In the genomic region with DNA sequence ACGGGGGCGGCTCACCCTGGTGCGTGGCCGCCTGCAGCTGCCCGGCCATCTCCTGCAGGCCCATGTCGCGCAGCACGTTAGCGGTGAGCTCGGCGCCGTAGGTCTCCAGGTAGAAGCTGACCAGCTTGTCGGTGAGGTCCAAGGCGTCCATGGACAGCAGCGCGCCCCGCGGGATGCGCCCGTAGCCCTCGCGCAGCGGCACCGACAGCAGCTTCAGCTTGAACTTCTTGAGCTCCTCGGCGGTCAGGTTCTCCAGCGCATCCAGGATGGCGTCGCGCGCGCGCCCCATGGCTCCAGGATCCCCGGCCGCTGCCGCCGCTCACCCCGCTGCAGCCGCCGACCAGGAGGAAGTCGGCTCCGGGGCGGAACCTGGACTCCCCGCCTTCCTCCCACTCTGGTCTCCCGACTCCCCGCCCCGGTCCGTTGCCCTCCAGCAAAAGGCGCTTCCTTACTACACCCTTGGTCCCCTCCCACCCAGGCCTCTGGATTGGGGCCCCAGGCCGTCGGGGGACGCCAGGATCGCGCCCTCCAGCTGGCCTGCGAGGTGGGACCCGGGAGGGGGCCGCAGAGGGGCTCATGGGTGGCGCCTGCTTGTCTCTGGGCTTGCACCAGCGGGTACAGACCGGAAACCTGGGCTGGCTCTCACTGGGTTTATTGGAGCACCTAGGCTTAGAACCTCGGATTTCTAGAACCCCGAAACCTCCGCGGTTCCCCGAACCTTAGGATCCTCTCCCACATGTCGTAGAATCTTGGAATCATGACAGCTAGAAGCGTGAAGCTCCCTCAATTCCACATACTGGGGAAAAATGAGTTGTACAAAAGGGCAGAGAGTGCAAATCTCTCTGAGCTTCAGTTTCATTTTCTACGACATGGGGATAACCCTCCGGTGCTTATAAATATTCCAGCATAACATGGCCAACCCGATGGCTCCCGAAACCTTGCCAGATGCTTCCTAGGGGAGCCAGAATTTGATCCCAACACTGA, we compare ENCODE assay signal across 8 cellular contexts. TPM values are rescaled to one million over a fixed set of nuclear protein-coding genes. Genes with fewer than 3 reads are reported as not detected.
DNase-seq lines count a peak whose midpoint lies in the region; ATAC-seq, FAIRE-seq and TF ChIP-seq lines count a peak whose summit lies in the region.

TSS of gene PYCARD (minus strand) at position 359 of the 984 bp plus-strand sequence. CDS start at position 289, 70 bp downstream.

- H3K36me3 ChIP-seq in gastroesophageal sphincter (peaks cover 0 to 29% of the 10 kb centered on the region in 2 donors), neuronal stem cell (replicated peaks in 1 of 2; ENCODE audit: control insufficient read depth in 2 of 2, insufficient read depth in 2 of 2, low read length in 2 of 2) (peaks cover 10 to 19% of the 10 kb centered on the region in 2 donors)

- DNase-seq in AML-193 (lab: John Stamatoyannopoulos, UW): peak; percentile 50 to 63
- DNase-seq in HT-29 (ENCODE audit: low spot score): peak; percentile 42
- DNase-seq in activated CD8-positive, alpha-beta T cell treated with anti-CD3 and anti-CD28 coated beads, Interleukin-2, amount 10 ng/mL, durations not matched to agents 7 days and 5 days: peak; percentile 58
- DNase-seq in neuronal stem cell (ENCODE audit: low spot score): no peak
- DNase-seq in frontal cortex (ENCODE audit: low spot score in 2 of 2): no peak
- DNase-seq in OCI-M2 (lab: John Stamatoyannopoulos, UW; ENCODE audit: unreplicated experiment): no peak

- H3K4me1 Mint-ChIP-seq in activated CD8-positive, alpha-beta T cell treated with anti-CD3 and anti-CD28 coated beads, Interleukin-2, amount 10 ng/mL, durations not matched to agents 7 days and 5 days (ENCODE audit: low read depth): peaks cover 62% of the 10 kb centered on the region

- H2BK5ac ChIP-seq in neuronal stem cell (ENCODE audit: low read length): no peak within 1 kb of the TSS

- peak within 1 kb of the TSS; percentile 75 for H2AK5ac ChIP-seq in neuronal stem cell (ENCODE audit: low read depth, low read length)

- no peaks in the 10 kb centered on the region for H3K9me3 ChIP-seq in gastroesophageal sphincter
- H3K9me3 ChIP-seq in neuronal stem cell (replicated peaks in 1 of 2; ENCODE audit: control insufficient read depth in 2 of 2, insufficient read depth in 1 of 2, low read depth in 1 of 2, low read length in 2 of 2): peaks cover 0 to 3% of the 10 kb centered on the region in 2 donors

- TF ChIP-seq CTCF in gastroesophageal sphincter (IDR thresholded peaks at IDR 0.05): no peak

- TF ChIP-seq EP300 in gastroesophageal sphincter (IDR thresholded peaks at IDR 0.05): no peak

- CTCF ChIA-PET in activated CD8-positive, alpha-beta T cell treated with anti-CD3 and anti-CD28 coated beads, Interleukin-2, amount 10 ng/mL, durations not matched to agents 7 days and 5 days (lab: Charles Lee): interaction anchor here (0.6 to 4.9 kb wide), 14 partner anchors 10 to 666 kb away, joined by 3 to 42 read pairs (median 4); partner anchors contain the start of genes ARMC5, PYDC1 and ZNF843

- H3K4ac ChIP-seq in neuronal stem cell (ENCODE audit: low read length): peak within 1 kb of the TSS; percentile 70

- H3K27me3 Mint-ChIP-seq in activated CD8-positive, alpha-beta T cell treated with anti-CD3 and anti-CD28 coated beads, Interleukin-2, amount 10 ng/mL, durations not matched to agents 7 days and 5 days (ENCODE audit: low read depth): no peaks in the 10 kb centered on the region

- H3K23ac ChIP-seq in neuronal stem cell (ENCODE audit: low read depth, low read length, poor library complexity): peak within 1 kb of the TSS; percentile 99

- peak within 1 kb of the TSS; percentile 91 for H3K9ac ChIP-seq in neuronal stem cell (ENCODE audit: low read depth, low read length, poor library complexity)

- no peak within 1 kb of the TSS for H2AFZ ChIP-seq in neuronal stem cell (ENCODE audit: low read length)

- H3K18ac ChIP-seq in neuronal stem cell (ENCODE audit: low read length): peak within 1 kb of the TSS; percentile 71

- peak within 1 kb of the TSS; percentile 51 for H2BK15ac ChIP-seq in neuronal stem cell (ENCODE audit: low read length)

- H3K36me3 Mint-ChIP-seq in activated CD8-positive, alpha-beta T cell treated with anti-CD3 and anti-CD28 coated beads, Interleukin-2, amount 10 ng/mL, durations not matched to agents 7 days and 5 days (ENCODE audit: low read depth): peaks cover 28% of the 10 kb centered on the region

- H2BK12ac ChIP-seq in neuronal stem cell (ENCODE audit: low read length): peak within 1 kb of the TSS; percentile 51

- H3K4me2 ChIP-seq in neuronal stem cell (ENCODE audit: insufficient read depth, low read length, poor library complexity, severe bottlenecking): peak within 1 kb of the TSS; percentile 61

- H3K27me3 ChIP-seq in gastroesophageal sphincter (peaks cover 27% of the 10 kb centered on the region), neuronal stem cell (ENCODE audit: control insufficient read depth in 3 of 3, insufficient read depth in 3 of 3, low read depth in 1 of 3, low read length in 3 of 3) (peaks cover 14 to 36% (median 32%) of the 10 kb centered on the region in 3 experiments)

- peak within 1 kb of the TSS; percentile 32 for H4K8ac ChIP-seq in neuronal stem cell (ENCODE audit: low read depth, low read length)

- H4K91ac ChIP-seq in neuronal stem cell (ENCODE audit: low read depth, low read length, poor library complexity): peak within 1 kb of the TSS; percentile 69

- peaks cover 2% of the 10 kb centered on the region for H3K79me1 ChIP-seq in neuronal stem cell (ENCODE audit: low read depth, low read length)

- peak within 1 kb of the TSS; percentile 64 for H3K27ac Mint-ChIP-seq in activated CD8-positive, alpha-beta T cell treated with anti-CD3 and anti-CD28 coated beads, Interleukin-2, amount 10 ng/mL, durations not matched to agents 7 days and 5 days

- no peak within 1 kb of the TSS for H2BK120ac ChIP-seq in neuronal stem cell (ENCODE audit: low read depth, low read length)

- POLR2A ChIA-PET in activated CD8-positive, alpha-beta T cell treated with anti-CD3 and anti-CD28 coated beads, Interleukin-2, amount 10 ng/mL, durations not matched to agents 7 days and 5 days (lab: Charles Lee): interaction anchor here (1.1 to 7.1 kb wide), 10 partner anchors 7 to 670 kb away, joined by 3 to 87 read pairs (median 8); partner anchors contain the start of genes FUS, TRIM72, ZNF267 and ZNF843

- H3K4me3 ChIP-seq in gastroesophageal sphincter (peak within 1 kb of the TSS; percentile 53 to 63), neuronal stem cell (ENCODE audit: low read length in 2 of 2) (peak within 1 kb of the TSS in 1 of 2 donors; percentile 74)

- H3K27ac ChIP-seq in gastroesophageal sphincter: peak within 1 kb of the TSS in 3 of 4 donors; percentile 38 to 77 (median 56)
- H3K27ac ChIP-seq in neuronal stem cell (replicated peaks; ENCODE audit: low read length): no peak within 1 kb of the TSS

- peak; percentile 28 to 31 for TF ChIP-seq POLR2A in gastroesophageal sphincter (IDR thresholded peaks at IDR 0.05)

- H3K14ac ChIP-seq in neuronal stem cell (ENCODE audit: low read length): peak within 1 kb of the TSS; percentile 66

- FAIRE-seq in frontal cortex (lab: Jason Lieb, UNC): no peak

- ATAC-seq in GM19043 (IDR thresholded peaks at IDR 0.05; ENCODE audit: low read depth, unreplicated experiment): peak; percentile 37
- peak; percentile 37 for ATAC-seq in activated CD8-positive, alpha-beta T cell treated with anti-CD3 and anti-CD28 coated beads, Interleukin-2, amount 10 ng/mL, durations not matched to agents 7 days and 5 days
- ATAC-seq in gastroesophageal sphincter: peak; percentile 73

- peaks cover 0 to 34% (median 11%) of the 10 kb centered on the region in 3 donors for H3K4me1 ChIP-seq in gastroesophageal sphincter
- peaks cover 0 to 7% of the 10 kb centered on the region in 2 donors for H3K4me1 ChIP-seq in neuronal stem cell (ENCODE audit: control insufficient read depth in 2 of 2, insufficient read depth in 1 of 2, low read depth in 1 of 2, low read length in 2 of 2)

- H3K9me3 Mint-ChIP-seq in activated CD8-positive, alpha-beta T cell treated with anti-CD3 and anti-CD28 coated beads, Interleukin-2, amount 10 ng/mL, durations not matched to agents 7 days and 5 days (ENCODE audit: insufficient read depth): no peaks in the 10 kb centered on the region

- WGBS in gastroesophageal sphincter (ENCODE audit: low coverage in 1 of 2), 2 donors: 37% methylated on average over 11 of the region's 71 CpGs; no CpG with 5 or more reads in 1 of the 2 donors
- no CpG with 5 or more reads among the region's 71 CpGs for WGBS in neuronal stem cell (ENCODE audit: extremely low coverage in 2 of 2, insufficient read length in 2 of 2, insufficient replicate concordance in 1 of 2), 2 donors

- peak within 1 kb of the TSS; percentile 89 for H3K4me3 Mint-ChIP-seq in activated CD8-positive, alpha-beta T cell treated with anti-CD3 and anti-CD28 coated beads, Interleukin-2, amount 10 ng/mL, durations not matched to agents 7 days and 5 days

RNA-seq across cellular contexts. Expression of gene PYCARD, which starts in this region (rescaled TPM):
- total RNA-seq in HT-29 (2014; rRNA removed; shearing (Covaris generic)): 118 and 130 TPM in 2 replicates
- total RNA-seq in activated CD8-positive, alpha-beta T cell treated with anti-CD3 and anti-CD28 coated beads, Interleukin-2, amount 10 ng/mL, durations not matched to agents 7 days and 5 days: 10 to 100 TPM; 97.7 to 99.5 TPM
- total RNA-seq in gastroesophageal sphincter (10 to 100 TPM in 2 of 4 donors, 1 to 10 TPM in 2; 3.9 to 21.8 (median 11.3) TPM), frontal cortex (1.6 TPM)
- polyA plus RNA-seq in neuronal stem cell (2013, experiment 1 of 2): 0.63 TPM
- 0.40 TPM for polyA plus RNA-seq in neuronal stem cell (2013, experiment 2 of 2)

Comparison
In these comparisons a context has a peak if more than half of its experiments do, and no peak if none do; other contexts are left out.
1. DNase-seq: peak in AML-193 (2 of 2), HT-29 (single experiment) and activated CD8-positive, alpha-beta T cell treated with anti-CD3 and anti-CD28 coated beads, Interleukin-2, amount 10 ng/mL, durations not matched to agents 7 days and 5 days (single experiment); none in neuronal stem cell (single experiment), frontal cortex (0 of 2) and OCI-M2 (single experiment).
2. Peak in every context shown above with its lines, with median percentiles within 50 percentile points of each other: ATAC-seq.